8 cellular contexts compared by ENCODE assay signal in genomic region chr5:141664733-141665461, GRCh38. TPM values are rescaled to one million over a fixed set of nuclear protein-coding genes. Genes with fewer than 3 reads are reported as not detected.
A peak's percentile ranks its signal among the peaks of the same experiment; 100 is the strongest.
DNase-seq lines count a peak whose midpoint lies in the region; ATAC-seq, FAIRE-seq and TF ChIP-seq lines count a peak whose summit lies in the region.

No MANE protein-coding gene starts in this region.

- intact Hi-C loops in activated T-helper 2 cell treated with anti-CD3 and anti-CD28 coated beads, Interferon-gamma antibody, Interleukin-2, Interleukin-4, amounts not matched to agents 10 μg/mL and 5 μg/mL and 100 μg/mL, durations not matched to agents 14 hours and 24 hours and 36 hours (cut with micrococcal nuclease), result loop anchor here (1.0 kb wide), 1 partner anchor 214 kb away; no protein-coding TSS in a partner anchor

- no peaks in the 10 kb centered on the region for H3K27me3 Mint-ChIP-seq in activated T-helper 2 cell treated with anti-CD3 and anti-CD28 coated beads, Interferon-gamma antibody, Interleukin-2, Interleukin-4, amounts not matched to agents 10 μg/mL and 5 μg/mL and 100 μg/mL, durations not matched to agents 14 hours and 24 hours and 36 hours (ENCODE audit: low read depth)

- H3K27me3 ChIP-seq in DND-41 (ENCODE audit: insufficient read depth, low read length, poor library complexity), result no peaks in the 10 kb centered on the region

- no peaks in the 10 kb centered on the region for H3K4me1 ChIP-seq in DND-41 (ENCODE audit: insufficient read depth, low read length)

- TF ChIP-seq CTCF in DND-41 (IDR thresholded peaks at IDR 0.05; ENCODE audit: borderline replicate concordance, extremely low read depth, low read length, poor library complexity, severe bottlenecking), result peak; percentile 96

- ATAC-seq in DND-41 (ENCODE audit: insufficient read depth, low read depth) (peak; percentile 99), GM21423 (IDR thresholded peaks at IDR 0.05; ENCODE audit: unreplicated experiment) (peak; percentile 92)

- no peaks in the 10 kb centered on the region for H3K9me3 Mint-ChIP-seq in activated T-helper 2 cell treated with anti-CD3 and anti-CD28 coated beads, Interferon-gamma antibody, Interleukin-2, Interleukin-4, amounts not matched to agents 10 μg/mL and 5 μg/mL and 100 μg/mL, durations not matched to agents 14 hours and 24 hours and 36 hours

- DNase-seq in DND-41, result peak; percentile 79
- peak; percentile 78 for DNase-seq in HT-29 (ENCODE audit: low spot score)
- peak; percentile 88 for DNase-seq in RPMI8226
- DNase-seq in activated T-helper 2 cell treated with anti-CD3 and anti-CD28 coated beads, Interferon-gamma antibody, Interleukin-2, Interleukin-4, amounts not matched to agents 10 μg/mL and 5 μg/mL and 100 μg/mL, durations not matched to agents 14 hours and 24 hours and 36 hours (ENCODE audit: low spot score), result peak; percentile 61
- DNase-seq in frontal cortex (ENCODE audit: low spot score in 2 of 2), result peak; percentile 72 to 81
- peak; percentile 71 for DNase-seq in pons (ENCODE audit: low spot score)
- peak; percentile 61 for DNase-seq in urothelium cell line (ENCODE audit: low spot score)

- H3K27ac Mint-ChIP-seq in activated T-helper 2 cell treated with anti-CD3 and anti-CD28 coated beads, Interferon-gamma antibody, Interleukin-2, Interleukin-4, amounts not matched to agents 10 μg/mL and 5 μg/mL and 100 μg/mL, durations not matched to agents 14 hours and 24 hours and 36 hours, result no peak overlapping the region

- H3K36me3 Mint-ChIP-seq in activated T-helper 2 cell treated with anti-CD3 and anti-CD28 coated beads, Interferon-gamma antibody, Interleukin-2, Interleukin-4, amounts not matched to agents 10 μg/mL and 5 μg/mL and 100 μg/mL, durations not matched to agents 14 hours and 24 hours and 36 hours (ENCODE audit: low read depth), result no peaks in the 10 kb centered on the region

- no peaks in the 10 kb centered on the region; the same call in 1 of the 2 replicates for H4K20me1 ChIP-seq in DND-41 (ENCODE audit: insufficient read depth, low read length)

- H2AFZ ChIP-seq in DND-41 (ENCODE audit: low read depth, low read length), result no peak overlapping the region

- no peak overlapping the region for H3K4me2 ChIP-seq in DND-41 (ENCODE audit: insufficient read depth, low read length)

- no peaks in the 10 kb centered on the region for H3K36me3 ChIP-seq in DND-41 (ENCODE audit: insufficient read depth, low read length)

- no peak overlapping the region for H3K4me3 ChIP-seq in DND-41 (ENCODE audit: low read depth in 1 of 2, low read length in 2 of 2)

- no peak overlapping the region for H3K9ac ChIP-seq in DND-41 (ENCODE audit: low read depth, low read length)

- no peaks in the 10 kb centered on the region for H3K9me3 ChIP-seq in DND-41 (ENCODE audit: insufficient read depth, low read length, severe bottlenecking)

- peaks cover 5% of the 10 kb centered on the region for H3K4me1 Mint-ChIP-seq in activated T-helper 2 cell treated with anti-CD3 and anti-CD28 coated beads, Interferon-gamma antibody, Interleukin-2, Interleukin-4, amounts not matched to agents 10 μg/mL and 5 μg/mL and 100 μg/mL, durations not matched to agents 14 hours and 24 hours and 36 hours (ENCODE audit: low read depth)

- H3K27ac ChIP-seq in DND-41 (ENCODE audit: low read length), result no peak overlapping the region

- FAIRE-seq in frontal cortex (lab: Jason Lieb, UNC), result no peak
- no peak for FAIRE-seq in urothelium cell line (lab: Jason Lieb, UNC)

- no peaks in the 10 kb centered on the region for H3K79me2 ChIP-seq in DND-41 (ENCODE audit: insufficient read depth, low read length)

- no peak overlapping the region for H3K4me3 Mint-ChIP-seq in activated T-helper 2 cell treated with anti-CD3 and anti-CD28 coated beads, Interferon-gamma antibody, Interleukin-2, Interleukin-4, amounts not matched to agents 10 μg/mL and 5 μg/mL and 100 μg/mL, durations not matched to agents 14 hours and 24 hours and 36 hours (ENCODE audit: low read depth)

RNA-seq across cellular contexts. Expression of gene FCHSD1, which starts 13.7 kb away (rescaled TPM):
- total RNA-seq in HT-29 (2014; rRNA removed; shearing (Covaris generic)), result 24.3 and 30.6 TPM in 2 replicates
- 37.4 and 42.8 TPM in 2 replicates for total RNA-seq in activated T-helper 2 cell treated with anti-CD3 and anti-CD28 coated beads, Interferon-gamma antibody, Interleukin-2, Interleukin-4, amounts not matched to agents 10 μg/mL and 5 μg/mL and 100 μg/mL, durations not matched to agents 14 hours and 24 hours and 36 hours
- total RNA-seq in frontal cortex, result 0.82 TPM

RNA-seq across cellular contexts. Expression of gene ARAP3, which starts 17.1 kb away (rescaled TPM):
- total RNA-seq in HT-29 (2014; rRNA removed; shearing (Covaris generic)), result 0.21 and 0.38 TPM in 2 replicates
- 9.9 and 10.5 TPM in 2 replicates for total RNA-seq in activated T-helper 2 cell treated with anti-CD3 and anti-CD28 coated beads, Interferon-gamma antibody, Interleukin-2, Interleukin-4, amounts not matched to agents 10 μg/mL and 5 μg/mL and 100 μg/mL, durations not matched to agents 14 hours and 24 hours and 36 hours
- total RNA-seq in frontal cortex, result 2.4 TPM

RNA-seq across cellular contexts. Expression of gene RELL2, which starts 28.1 kb away (rescaled TPM):
- total RNA-seq in HT-29 (2014; rRNA removed; shearing (Covaris generic)), result 26.6 and 27.2 TPM in 2 replicates
- total RNA-seq in activated T-helper 2 cell treated with anti-CD3 and anti-CD28 coated beads, Interferon-gamma antibody, Interleukin-2, Interleukin-4, amounts not matched to agents 10 μg/mL and 5 μg/mL and 100 μg/mL, durations not matched to agents 14 hours and 24 hours and 36 hours, result 15.9 and 16.1 TPM in 2 replicates
- 7.3 TPM for total RNA-seq in frontal cortex

RNA-seq across cellular contexts. Expression of gene HDAC3, which starts 28.2 kb away (rescaled TPM):
- 69.8 and 84.9 TPM in 2 replicates for total RNA-seq in HT-29 (2014; rRNA removed; shearing (Covaris generic))
- 92.4 and 95.2 TPM in 2 replicates for total RNA-seq in activated T-helper 2 cell treated with anti-CD3 and anti-CD28 coated beads, Interferon-gamma antibody, Interleukin-2, Interleukin-4, amounts not matched to agents 10 μg/mL and 5 μg/mL and 100 μg/mL, durations not matched to agents 14 hours and 24 hours and 36 hours
- 44.8 TPM for total RNA-seq in frontal cortex

RNA-seq across cellular contexts. Expression of gene DIAPH1, which starts 46.1 kb away (rescaled TPM):
- 52.1 and 74.7 TPM in 2 replicates for total RNA-seq in HT-29 (2014; rRNA removed; shearing (Covaris generic))
- 228 and 234 TPM in 2 replicates for total RNA-seq in activated T-helper 2 cell treated with anti-CD3 and anti-CD28 coated beads, Interferon-gamma antibody, Interleukin-2, Interleukin-4, amounts not matched to agents 10 μg/mL and 5 μg/mL and 100 μg/mL, durations not matched to agents 14 hours and 24 hours and 36 hours
- total RNA-seq in frontal cortex, result 22.4 TPM

Comparison
In these comparisons a context has a peak if more than half of its experiments do, and no peak if none do; other contexts are left out.
1. RNA of gene FCHSD1, which starts 13.7 kb away (total RNA-seq): 37.4 to 42.8 TPM in activated T-helper 2 cell treated with anti-CD3 and anti-CD28 coated beads, Interferon-gamma antibody, Interleukin-2, Interleukin-4, amounts not matched to agents 10 μg/mL and 5 μg/mL and 100 μg/mL, durations not matched to agents 14 hours and 24 hours and 36 hours and 24.3 to 30.6 TPM in HT-29; 0.82 TPM in frontal cortex (single experiment); every median in the first group is over 10 times any median in the second.
2. Peak in every context shown above with its lines, with median percentiles within 50 percentile points of each other: DNase-seq.